Comparison of ENCODE assay signal across 17 cellular contexts in the genomic region with DNA sequence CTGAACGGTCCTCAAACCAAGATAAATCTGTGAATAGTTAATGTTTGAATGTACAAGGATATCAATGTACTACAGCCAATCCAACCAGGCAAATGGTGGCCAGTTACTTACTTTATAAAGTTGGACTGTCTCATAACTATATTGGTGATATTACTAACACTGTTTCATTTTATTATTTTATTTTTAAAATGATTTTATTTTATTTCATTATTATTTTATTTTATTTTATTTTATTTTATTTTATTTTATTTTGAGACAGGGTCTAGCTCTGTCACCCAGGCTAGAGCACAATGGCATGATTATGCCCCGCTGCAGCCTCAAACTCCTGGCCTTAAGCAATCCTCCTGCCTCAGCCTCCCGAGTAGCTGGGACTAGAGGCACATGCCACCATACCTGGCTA. TPM values are rescaled to one million over a fixed set of nuclear protein-coding genes. Genes with fewer than 3 reads are reported as not detected.
DNase-seq lines count a peak whose midpoint lies in the region; ATAC-seq and TF ChIP-seq lines count a peak whose summit lies in the region.
"Had no signal": no experiment of that assay in that cellular context is flagged by ENCODE, and none has a peak within 500 bp of the region (broad histone marks: within the 10 kb centered on the region; RNA-seq: fewer than 3 reads in every experiment).

No MANE protein-coding gene starts in this region.

- ATAC-seq in activated CD4-positive, alpha-beta T cell treated with anti-CD3 and anti-CD28 coated beads for 36 hours, result no peak
- no peak for ATAC-seq in IMR-90 (ENCODE audit: low read depth)
- ATAC-seq in HG02798 (IDR thresholded peaks at IDR 0.05; ENCODE audit: poor library complexity, unreplicated experiment), result no peak
- ATAC-seq: GM23338; stimulated activated naive CD8-positive, alpha-beta T cell treated with anti-CD3 and anti-CD28 coated beads, Interleukin-15, amount 100 ng/mL, for 72 hours had no signal

- POLR2A ChIA-PET in activated CD4-positive, alpha-beta T cell treated with anti-CD3 and anti-CD28 coated beads for 36 hours (lab: Charles Lee), result no interaction called here
- POLR2A ChIA-PET in activated CD4-positive, alpha-beta T cell treated with anti-CD3 and anti-CD28 coated beads, Interleukin-2, amount 10 ng/mL, durations not matched to agents 7 days and 5 days (lab: Charles Lee), result no interaction called here
- POLR2A ChIA-PET in IMR-90 (lab: Charles Lee; ENCODE audit: unreplicated experiment), result no interaction called here

- peaks cover 2% of the 10 kb centered on the region; the same call in 1 of the 2 replicates for H3K36me3 ChIP-seq in IMR-90 (ENCODE audit: control insufficient read depth, insufficient read depth, low read length)
- no peaks in the 10 kb centered on the region for H3K36me3 ChIP-seq in esophagus (ENCODE audit: control insufficient read depth in 2 of 2, insufficient read depth in 2 of 2, low read length in 1 of 2)
- H3K36me3 ChIP-seq in sigmoid colon, result no peaks in the 10 kb centered on the region
- H3K36me3 ChIP-seq in ovary, result no peaks in the 10 kb centered on the region
- H3K36me3 ChIP-seq: neutrophil had no signal

- dilution Hi-C loops in IMR-90 (cut with HindIII; ENCODE audit: low sequenced_read_pairs, unreplicated experiment), result no loop called here

- peak overlapping the region; percentile 43 for H3K27ac Mint-ChIP-seq in activated CD4-positive, alpha-beta T cell treated with anti-CD3 and anti-CD28 coated beads for 36 hours
- H3K27ac Mint-ChIP-seq in activated CD4-positive, alpha-beta T cell treated with anti-CD3 and anti-CD28 coated beads, Interleukin-2, amount 10 ng/mL, durations not matched to agents 7 days and 5 days, result no peak overlapping the region
- H3K27ac Mint-ChIP-seq: activated CD4-positive, alpha-beta T cell treated with anti-CD3 and anti-CD28 coated beads, Interleukin-2, amount 10 ng/mL, durations not matched to agents 24 days and 14 days; activated naive CD8-positive, alpha-beta T cell treated with anti-CD3 and anti-CD28 coated beads for 36 hours; GM23338 had no signal

- H3K4me1 ChIP-seq in IMR-90 (ENCODE audit: control insufficient read depth, insufficient read depth, low read length) (peaks cover 2% of the 10 kb centered on the region; the same call in 1 of the 2 replicates), esophagus (ENCODE audit: control insufficient read depth in 2 of 2, insufficient read depth in 2 of 2, low read length in 1 of 2) (no peaks in the 10 kb centered on the region), sigmoid colon (peaks cover 0 to 3% (median 0%) of the 10 kb centered on the region in 4 donors), ovary (ENCODE audit: insufficient read depth) (peaks cover 1% of the 10 kb centered on the region)

- DNase-seq in activated CD4-positive, alpha-beta T cell treated with anti-CD3 and anti-CD28 coated beads for 36 hours, result no peak
- DNase-seq in activated CD4-positive, alpha-beta T cell treated with anti-CD3 and anti-CD28 coated beads, Interleukin-2, amount 10 ng/mL, durations not matched to agents 7 days and 5 days, result no peak
- no peak for DNase-seq in IMR-90
- peak; percentile 22 for DNase-seq in sigmoid colon
- no peak for DNase-seq in iPS-NIHi7 (ENCODE audit: extremely low spot score)
- no peak for DNase-seq in ovary
- DNase-seq: 8988T; activated CD4-positive, alpha-beta T cell treated with anti-CD3 and anti-CD28 coated beads, Interleukin-2, amount 10 ng/mL, durations not matched to agents 24 days and 14 days; activated naive CD8-positive, alpha-beta T cell treated with anti-CD3 and anti-CD28 coated beads for 36 hours; NCI-H2029; NCI-H446 treated with DMSO at 0.1 percent for 48 hours; RPMI8226; stimulated activated naive CD8-positive, alpha-beta T cell treated with anti-CD3 and anti-CD28 coated beads, Interleukin-15, amount 100 ng/mL, for 72 hours had no signal

- H3K79me1 ChIP-seq in IMR-90 (ENCODE audit: low read depth in 1 of 2, low read length in 2 of 2), result peaks cover 5 to 52% of the 10 kb centered on the region in 2 experiments; a peak in 3 of 4 replicates

- no peaks in the 10 kb centered on the region for H3K27me3 ChIP-seq in IMR-90 (ENCODE audit: control insufficient read depth, insufficient read depth, low read length)
- H3K27me3 ChIP-seq in esophagus (ENCODE audit: control insufficient read depth in 1 of 2, insufficient read depth in 2 of 2, low read length in 2 of 2), result no peaks in the 10 kb centered on the region
- no peaks in the 10 kb centered on the region for H3K27me3 ChIP-seq in sigmoid colon
- H3K27me3 ChIP-seq in ovary, result no peaks in the 10 kb centered on the region
- H3K27me3 ChIP-seq: neutrophil had no signal

- H3K9me1 ChIP-seq in IMR-90 (ENCODE audit: insufficient read depth, low read length), result peaks cover 6% of the 10 kb centered on the region; the same call in 1 of the 2 replicates

- no peak for TF ChIP-seq RAD21 in IMR-90 (IDR thresholded peaks at IDR 0.05; ENCODE audit: low read length)

- CTCF ChIA-PET in activated CD4-positive, alpha-beta T cell treated with anti-CD3 and anti-CD28 coated beads for 36 hours (lab: Charles Lee), result no interaction called here
- CTCF ChIA-PET in activated CD4-positive, alpha-beta T cell treated with anti-CD3 and anti-CD28 coated beads, Interleukin-2, amount 10 ng/mL, durations not matched to agents 7 days and 5 days (lab: Charles Lee), result interaction anchor here (0.9 to 1.4 kb wide), 2 partner anchors 11 to 98 kb away, joined by 3 to 5 read pairs; no protein-coding TSS in a partner anchor
- CTCF ChIA-PET in IMR-90 (lab: Yijun Ruan, JAX), result interaction anchor here (0.6 kb wide), 1 partner anchor 100 kb away, joined by 4 read pairs; no protein-coding TSS in a partner anchor

- no peak overlapping the region for H2BK5ac ChIP-seq in IMR-90 (ENCODE audit: low read depth, low read length, poor library complexity, severe bottlenecking)

- peaks cover 23% of the 10 kb centered on the region for H3K36me3 Mint-ChIP-seq in activated CD4-positive, alpha-beta T cell treated with anti-CD3 and anti-CD28 coated beads for 36 hours (ENCODE audit: low read depth)
- H3K36me3 Mint-ChIP-seq in activated CD4-positive, alpha-beta T cell treated with anti-CD3 and anti-CD28 coated beads, Interleukin-2, amount 10 ng/mL, durations not matched to agents 7 days and 5 days (ENCODE audit: low read depth), result peaks cover 17% of the 10 kb centered on the region

- no peak overlapping the region for H3K27ac ChIP-seq in IMR-90 (ENCODE audit: insufficient read depth, low read length)
- H3K27ac ChIP-seq in esophagus (ENCODE audit: low read depth in 2 of 2, low read length in 1 of 2), result peak overlapping the region; percentile 30 to 37
- H3K27ac ChIP-seq in sigmoid colon, result peak overlapping the region in 3 of 4 donors; percentile 47 to 67 (median 57)
- H3K27ac ChIP-seq in ovary, result no peak overlapping the region
- H3K27ac ChIP-seq: neutrophil had no signal

- H2AK5ac ChIP-seq in IMR-90 (ENCODE audit: low read depth, low read length), result 0 out of 2 replicates have a peak overlapping the region, but pooled peaks have one; percentile 39

- H3K9ac ChIP-seq in IMR-90 (ENCODE audit: low read depth, low read length), result no peak overlapping the region

- no peak overlapping the region for H3K4me3 Mint-ChIP-seq in activated CD4-positive, alpha-beta T cell treated with anti-CD3 and anti-CD28 coated beads for 36 hours
- H3K4me3 Mint-ChIP-seq in activated CD4-positive, alpha-beta T cell treated with anti-CD3 and anti-CD28 coated beads, Interleukin-2, amount 10 ng/mL, durations not matched to agents 7 days and 5 days, result no peak overlapping the region
- H3K4me3 Mint-ChIP-seq: activated naive CD8-positive, alpha-beta T cell treated with anti-CD3 and anti-CD28 coated beads for 36 hours; GM23338 had no signal

- intact Hi-C loops in activated CD4-positive, alpha-beta T cell treated with anti-CD3 and anti-CD28 coated beads for 36 hours (cut with DNase I, micrococcal nuclease), result no loop called here
- intact Hi-C loops in IMR-90 (cut with micrococcal nuclease) (no loop called here), sigmoid colon (cut with DNase I) (no loop called here), ovary (cut with DNase I) (no loop called here)

- no TSS peak for BruUV-seq in IMR-90 (replicated peaks; lab: Mats Ljungman, UMichigan)

- H4K5ac ChIP-seq in IMR-90 (ENCODE audit: low read depth, low read length), result no peak overlapping the region

- no peak overlapping the region for H2BK20ac ChIP-seq in IMR-90 (ENCODE audit: low read depth, low read length)

- TF ChIP-seq CTCF in IMR-90 (conservative IDR thresholded peaks at IDR 0.05; ENCODE audit: low read depth, low read length) (no peak), sigmoid colon (IDR thresholded peaks at IDR 0.05) (no peak), ovary (IDR thresholded peaks at IDR 0.05) (no peak)

- H3K56ac ChIP-seq in IMR-90 (ENCODE audit: extremely low read depth, insufficient read depth, low read length), result no peak overlapping the region

- H3K4ac ChIP-seq in IMR-90 (ENCODE audit: low read depth, low read length), result no peak overlapping the region

- no peak overlapping the region for H4K8ac ChIP-seq in IMR-90 (ENCODE audit: low read depth in 2 of 2, low read length in 2 of 2)

- H4K91ac ChIP-seq in IMR-90 (ENCODE audit: insufficient read depth, low read depth, low read length), result no peak overlapping the region

- peaks cover 46% of the 10 kb centered on the region for H3K4me1 Mint-ChIP-seq in activated CD4-positive, alpha-beta T cell treated with anti-CD3 and anti-CD28 coated beads for 36 hours
- peaks cover 42% of the 10 kb centered on the region for H3K4me1 Mint-ChIP-seq in activated CD4-positive, alpha-beta T cell treated with anti-CD3 and anti-CD28 coated beads, Interleukin-2, amount 10 ng/mL, durations not matched to agents 7 days and 5 days
- H3K4me1 Mint-ChIP-seq: GM23338 had no signal

- H3K14ac ChIP-seq in IMR-90 (replicated peaks; ENCODE audit: low read depth, low read length), result no peak overlapping the region

- H3K4me3 ChIP-seq in IMR-90 (ENCODE audit: insufficient read depth, low read depth, low read length) (no peak overlapping the region), esophagus (ENCODE audit: low read depth in 1 of 2, low read length in 2 of 2) (no peak overlapping the region), sigmoid colon (no peak overlapping the region), ovary (no peak overlapping the region)
- H3K4me3 ChIP-seq: GM23338 had no signal

- WGBS in IMR-90 (ENCODE audit: extremely low coverage in 2 of 2, insufficient read length in 1 of 2), 2 experiments, result 93% methylated on average over 2 of the region's 3 CpGs; no CpG with 5 or more reads in 1 of the 2 experiments
- WGBS in esophagus, 2 donors, result 83 to 91% methylated on average over 3 of the region's 3 CpGs
- 78 to 87% methylated on average over 3 of the region's 3 CpGs for WGBS in sigmoid colon, 2 donors
- WGBS in ovary, 3 donors, result 90 to 94% (median 91%) methylated on average over 3 of the region's 3 CpGs

- no peaks in the 10 kb centered on the region for H4K20me1 ChIP-seq in IMR-90 (ENCODE audit: insufficient read depth, low read length)

- no peak overlapping the region for H2AFZ ChIP-seq in IMR-90 (replicated peaks; ENCODE audit: low read length, poor library complexity)
- H2AFZ ChIP-seq: GM23338 had no signal

- TF ChIP-seq POLR2A in IMR-90 (IDR thresholded peaks at IDR 0.05; ENCODE audit: low read depth, low read length), result no peak
- no peak for TF ChIP-seq POLR2A in sigmoid colon (IDR thresholded peaks at IDR 0.05)
- TF ChIP-seq POLR2A in ovary (IDR thresholded peaks at IDR 0.05), result no peak

- no peak overlapping the region for H2BK15ac ChIP-seq in IMR-90 (ENCODE audit: low read depth, low read length)

- H3K23ac ChIP-seq in IMR-90 (ENCODE audit: low read depth, low read length), result no peak overlapping the region

- H2AK9ac ChIP-seq in IMR-90 (replicated peaks; ENCODE audit: low read depth, low read length, poor library complexity), result no peak overlapping the region

- H3K9me3 Mint-ChIP-seq in activated CD4-positive, alpha-beta T cell treated with anti-CD3 and anti-CD28 coated beads for 36 hours (ENCODE audit: low read depth), result no peaks in the 10 kb centered on the region
- no peaks in the 10 kb centered on the region for H3K9me3 Mint-ChIP-seq in activated CD4-positive, alpha-beta T cell treated with anti-CD3 and anti-CD28 coated beads, Interleukin-2, amount 10 ng/mL, durations not matched to agents 7 days and 5 days
- H3K9me3 Mint-ChIP-seq: activated CD4-positive, alpha-beta T cell treated with anti-CD3 and anti-CD28 coated beads, Interleukin-2, amount 10 ng/mL, durations not matched to agents 24 days and 14 days; activated naive CD8-positive, alpha-beta T cell treated with anti-CD3 and anti-CD28 coated beads for 36 hours; GM23338; stimulated activated naive CD8-positive, alpha-beta T cell treated with anti-CD3 and anti-CD28 coated beads, Interleukin-15, amount 100 ng/mL, for 72 hours had no signal

- H3K18ac ChIP-seq in IMR-90 (ENCODE audit: low read depth, low read length), result no peak overlapping the region

- H2BK120ac ChIP-seq in IMR-90 (ENCODE audit: low read depth, low read length), result no peak overlapping the region

- H3K27me3 Mint-ChIP-seq in activated CD4-positive, alpha-beta T cell treated with anti-CD3 and anti-CD28 coated beads for 36 hours, result no peaks in the 10 kb centered on the region
- H3K27me3 Mint-ChIP-seq in activated CD4-positive, alpha-beta T cell treated with anti-CD3 and anti-CD28 coated beads, Interleukin-2, amount 10 ng/mL, durations not matched to agents 7 days and 5 days, result no peaks in the 10 kb centered on the region
- H3K27me3 Mint-ChIP-seq: activated CD4-positive, alpha-beta T cell treated with anti-CD3 and anti-CD28 coated beads, Interleukin-2, amount 10 ng/mL, durations not matched to agents 24 days and 14 days; activated naive CD8-positive, alpha-beta T cell treated with anti-CD3 and anti-CD28 coated beads for 36 hours; stimulated activated naive CD8-positive, alpha-beta T cell treated with anti-CD3 and anti-CD28 coated beads, Interleukin-15, amount 100 ng/mL, for 72 hours had no signal

- no peak overlapping the region for H3K4me2 ChIP-seq in IMR-90 (ENCODE audit: low read depth, low read length)
- H3K4me2 ChIP-seq: GM23338 had no signal

- in situ Hi-C loops in IMR-90 (cut with MboI; ENCODE audit: low sequenced_read_pairs), result no loop called here

- no peaks in the 10 kb centered on the region for H3K9me3 ChIP-seq in IMR-90 (ENCODE audit: control insufficient read depth, insufficient read depth, low read length)
- H3K9me3 ChIP-seq in esophagus (ENCODE audit: control insufficient read depth in 2 of 2, insufficient read depth in 1 of 2, low read depth in 1 of 2, low read length in 1 of 2), result no peaks in the 10 kb centered on the region
- no peaks in the 10 kb centered on the region for H3K9me3 ChIP-seq in sigmoid colon
- no peaks in the 10 kb centered on the region for H3K9me3 ChIP-seq in ovary
- H3K9me3 ChIP-seq: neutrophil had no signal

- no peak for TF ChIP-seq EP300 in sigmoid colon (IDR thresholded peaks at IDR 0.05)
- no peak for TF ChIP-seq EP300 in ovary (IDR thresholded peaks at IDR 0.05)

RNA-seq across cellular contexts. Expression of gene IL15RA, which starts 6.8 kb away (rescaled TPM):
- total RNA-seq in activated CD4-positive, alpha-beta T cell treated with anti-CD3 and anti-CD28 coated beads for 36 hours, result 10 to 100 TPM; 19.7 to 22.1 TPM
- total RNA-seq in activated CD4-positive, alpha-beta T cell treated with anti-CD3 and anti-CD28 coated beads, Interleukin-2, amount 10 ng/mL, durations not matched to agents 7 days and 5 days, result 10 to 100 TPM; 16.1 to 16.5 TPM
- total RNA-seq in IMR-90 (2012; rRNA removed) (1.4 and 2.0 TPM in 2 replicates), sigmoid colon (10 to 100 TPM; 11.0 to 16.4 (median 13.9) TPM), ovary (10 to 100 TPM in 1 of 7 donors, 1 to 10 TPM in 6; 2.7 to 15.2 (median 6.2) TPM)
- polyA plus RNA-seq in IMR-90 (2012; rRNA removed) (6.4 and 7.6 TPM in 2 replicates), esophagus (1 to 10 TPM; 2.5 to 6.4 TPM), sigmoid colon (10 to 100 TPM in 2 of 3 donors, 1 to 10 TPM in 1; 5.5 to 23.7 (median 16.8) TPM), ovary (10 to 100 TPM in 1 of 2 donors, 1 to 10 TPM in 1; 6.3 to 10.0 TPM)
- polyA plus RNA-seq in IMR-90 (2012; cell fraction: cytosol; rRNA removed), result 5.2 and 9.3 TPM in 2 replicates
- polyA plus RNA-seq in IMR-90 (2012; cell fraction: nucleus; rRNA removed; ENCODE audit: low replicate concordance), result 3.9 and 4.3 TPM in 2 replicates

Comparison
In these comparisons a context has a peak if more than half of its experiments do, and no peak if none do; other contexts are left out.
1. H3K27ac ChIP-seq: peak in esophagus (2 of 2) and sigmoid colon (3 of 4); none in IMR-90 (single experiment) and ovary (0 of 2).